In genomic region chr2:148202237-148202636, GRCh38 we compare ENCODE assay signal across 31 cellular contexts.
"Had no signal": no experiment of that assay in that cellular context is flagged by ENCODE, and none has a peak within 500 bp of the region (broad histone marks: within the 10 kb centered on the region; RNA-seq: fewer than 3 reads in every experiment).

No MANE protein-coding gene starts in this region.

- H3K4me1 Mint-ChIP-seq: nephron; neural progenitor cell; stimulated activated memory B cell treated with anti-CD40 and anti-IgM and Interleukin-4, amounts not matched to agents 10 μg/mL and 1 μg/mL and 100 μg/mL, for 72 hours; stimulated activated naive CD8-positive, alpha-beta T cell treated with anti-CD3 and anti-CD28 coated beads, Interleukin-15, amount 100 ng/mL, for 72 hours had no signal

- H3K4me3 Mint-ChIP-seq: natural killer cell; nephron; neural progenitor cell; stimulated activated memory B cell treated with anti-CD40 and anti-IgM and Interleukin-4, amounts not matched to agents 10 μg/mL and 1 μg/mL and 100 μg/mL, for 72 hours; stimulated activated naive CD8-positive, alpha-beta T cell treated with anti-CD3 and anti-CD28 coated beads, Interleukin-15, amount 100 ng/mL, for 72 hours; type B pancreatic cell had no signal

- H3K4me1 ChIP-seq: neural progenitor cell, parathyroid adenoma, psoas muscle, spleen, suprapubic skin, testis, tibial artery, transverse colon, upper lobe of right lung, uterus had no signal

- H3K27ac Mint-ChIP-seq: natural killer cell; nephron; neural progenitor cell; progenitor cell of endocrine pancreas; stimulated activated memory B cell treated with anti-CD40 and anti-IgM and Interleukin-4, amounts not matched to agents 10 μg/mL and 1 μg/mL and 100 μg/mL, for 72 hours; stimulated activated naive CD8-positive, alpha-beta T cell treated with anti-CD3 and anti-CD28 coated beads, Interleukin-15, amount 100 ng/mL, for 72 hours; type B pancreatic cell had no signal

- H3K27ac ChIP-seq: neural progenitor cell, ovary, parathyroid adenoma, psoas muscle, skin epidermis, spleen, suprapubic skin, testis, tibial artery, transverse colon, upper lobe of right lung, uterus had no signal

- H3K4me2 ChIP-seq: neural progenitor cell had no signal

- H2AFZ ChIP-seq: neural progenitor cell, parathyroid adenoma had no signal

- H3K9ac ChIP-seq: neural progenitor cell, parathyroid adenoma had no signal

- H3K4me3 ChIP-seq: neural progenitor cell, ovary, psoas muscle, skin epidermis, smooth muscle cell, spleen, suprapubic skin, testis, tibial artery, transverse colon, upper lobe of right lung, uterus had no signal

- DNase-seq: natural killer cell; occipital lobe; ovary; posterior cingulate gyrus; psoas muscle; spleen; stimulated activated CD4-positive, alpha-beta T cell treated with anti-CD3 and anti-CD28 coated beads, Interleukin-12 subunit alpha, Interleukin-12 subunit beta, amount 100 ng/mL, for 4 hours; stimulated activated CD4-positive, alpha-beta T cell treated with anti-CD3 and anti-CD28 coated beads, Interleukin-1b, Interleukin-23, amount 100 ng/mL, for 48 hours; stimulated activated CD4-positive, alpha-beta T cell treated with anti-CD3 and anti-CD28 coated beads, Interleukin-4, amount 100 ng/mL, for 1 hour; stimulated activated CD4-positive, alpha-beta T cell treated with anti-CD3 and anti-CD28 coated beads, Interleukin-4, amount 100 ng/mL, for 4 hours; stimulated activated CD8-positive, alpha-beta memory T cell treated with anti-CD3 and anti-CD28 coated beads, Interleukin-4, amount 100 ng/mL, for 48 hours; stimulated activated naive CD4-positive, alpha-beta T cell; stimulated activated naive CD8-positive, alpha-beta T cell treated with anti-CD3 and anti-CD28 coated beads, Interleukin-15, amount 100 ng/mL, for 72 hours; stimulated activated naive CD8-positive, alpha-beta T cell treated with anti-CD3 and anti-CD28 coated beads, Interleukin-15, Interleukin-2, amounts not matched to agents 100 U/mL and 50 U/mL, for 24 hours; substantia nigra; testis; tibial artery; transverse colon; upper lobe of right lung; uterus had no signal

- H3K27me3 ChIP-seq: neural progenitor cell, ovary, spleen, suprapubic skin, testis, tibial artery, transverse colon, upper lobe of right lung, uterus had no signal

- H3K36me3 Mint-ChIP-seq: natural killer cell, type B pancreatic cell had no signal

- ATAC-seq: natural killer cell; psoas muscle; right cardiac atrium; sciatic nerve; stimulated activated memory B cell treated with anti-CD40 and anti-IgM and Interleukin-4, amounts not matched to agents 10 μg/mL and 1 μg/mL and 100 μg/mL, for 72 hours; stimulated activated naive CD8-positive, alpha-beta T cell treated with anti-CD3 and anti-CD28 coated beads, Interleukin-15, amount 100 ng/mL, for 72 hours; stimulated activated naive CD8-positive, alpha-beta T cell treated with anti-CD3 and anti-CD28 coated beads, Interleukin-15, Interleukin-2, amounts not matched to agents 100 U/mL and 50 U/mL, for 24 hours; upper lobe of right lung had no signal

- H3K27me3 Mint-ChIP-seq: progenitor cell of endocrine pancreas; stimulated activated memory B cell treated with anti-CD40 and anti-IgM and Interleukin-4, amounts not matched to agents 10 μg/mL and 1 μg/mL and 100 μg/mL, for 72 hours; stimulated activated naive CD8-positive, alpha-beta T cell treated with anti-CD3 and anti-CD28 coated beads, Interleukin-15, amount 100 ng/mL, for 72 hours; type B pancreatic cell had no signal

- H3K9me3 ChIP-seq: ovary, psoas muscle, spleen, suprapubic skin, testis, tibial artery, transverse colon, upper lobe of right lung, uterus had no signal

- H3K9me3 Mint-ChIP-seq: natural killer cell; nephron; neural progenitor cell; stimulated activated naive CD8-positive, alpha-beta T cell treated with anti-CD3 and anti-CD28 coated beads, Interleukin-15, amount 100 ng/mL, for 72 hours; type B pancreatic cell had no signal

- H3K36me3 ChIP-seq: neural progenitor cell, ovary, spleen, suprapubic skin, tibial artery, transverse colon, upper lobe of right lung, uterus had no signal
